1 cellular context compared by ENCODE assay signal in genomic region chr7:2863461-2864066, GRCh38.
TF ChIP-seq lines count a peak whose summit lies in the region.

No MANE protein-coding gene starts in this region.

TF ChIP-seq in HepG2, 621 proteins besides CTCF, POLR2A, EP300 and RAD21 (continued from another document and continues in another):
- TF ChIP-seq TCF7L2 (IDR thresholded peaks at IDR 0.05; ENCODE audit: low read depth, low read length), result no peak
- TF ChIP-seq ETS1 (CRISPR knock-in tag; IDR thresholded peaks at IDR 0.05), result no peak
- TF ChIP-seq ZFP62 (CRISPR knock-in tag; IDR thresholded peaks at IDR 0.05), result no peak
- no peak for TF ChIP-seq ZNF205 (CRISPR knock-in tag; IDR thresholded peaks at IDR 0.05)
- peak; percentile 83 for TF ChIP-seq GATAD1 (CRISPR knock-in tag; IDR thresholded peaks at IDR 0.05)
- no peak for TF ChIP-seq HDAC6 (IDR thresholded peaks at IDR 0.05; ENCODE audit: low read depth, low read length)
- TF ChIP-seq ISX (CRISPR knock-in tag; conservative IDR thresholded peaks at IDR 0.05), result no peak
- no peak for TF ChIP-seq KLF16 (CRISPR knock-in tag; IDR thresholded peaks at IDR 0.05)
- TF ChIP-seq FOXJ3 (CRISPR knock-in tag; IDR thresholded peaks at IDR 0.05; ENCODE audit: borderline replicate concordance), result no peak
- no peak for TF ChIP-seq SUZ12 (IDR thresholded peaks at IDR 0.05; ENCODE audit: low read depth, low read length)
- no peak for TF ChIP-seq ZNF567 (CRISPR knock-in tag; IDR thresholded peaks at IDR 0.05; ENCODE audit: borderline replicate concordance)
- no peak for TF ChIP-seq ZIK1 (CRISPR knock-in tag; IDR thresholded peaks at IDR 0.05; ENCODE audit: borderline replicate concordance, low read depth)
- no peak for TF ChIP-seq ATF1 (CRISPR knock-in tag; IDR thresholded peaks at IDR 0.05)
- TF ChIP-seq ZNF24 (IDR thresholded peaks at IDR 0.05), result no peak
- TF ChIP-seq ZBED4 (CRISPR knock-in tag; IDR thresholded peaks at IDR 0.05; ENCODE audit: borderline replicate concordance), result no peak
- TF ChIP-seq ATF3 (CRISPR knock-in tag; IDR thresholded peaks at IDR 0.05), result peak; percentile 82
- TF ChIP-seq FOXK2 (IDR thresholded peaks at IDR 0.05), result no peak
- no peak; the same call in 1 of the 2 replicates for TF ChIP-seq CBFB (CRISPR knock-in tag; IDR thresholded peaks at IDR 0.05)
- no peak for TF ChIP-seq HNRNPL (IDR thresholded peaks at IDR 0.05; ENCODE audit: low read depth, low read length)
- TF ChIP-seq SETDB1 (CRISPR knock-in tag; IDR thresholded peaks at IDR 0.05; ENCODE audit: borderline replicate concordance), result no peak
- TF ChIP-seq TAF15 (IDR thresholded peaks at IDR 0.05; ENCODE audit: low read depth, low read length, poor library complexity, severe bottlenecking), result no peak
- TF ChIP-seq ARHGAP35 (CRISPR knock-in tag; IDR thresholded peaks at IDR 0.05; ENCODE audit: borderline replicate concordance), result no peak
- no peak for TF ChIP-seq TSC22D2 (CRISPR knock-in tag; IDR thresholded peaks at IDR 0.05; ENCODE audit: borderline replicate concordance)
- TF ChIP-seq SALL1 (CRISPR knock-in tag; IDR thresholded peaks at IDR 0.05), result peak; percentile 80
- no peak for TF ChIP-seq MAZ (IDR thresholded peaks at IDR 0.05; ENCODE audit: borderline replicate concordance, low read depth, low read length)
- peak; percentile 69 for TF ChIP-seq MAZ (CRISPR knock-in tag; IDR thresholded peaks at IDR 0.05; ENCODE audit: low read depth)
- no peak for TF ChIP-seq KIAA2018 (CRISPR knock-in tag; IDR thresholded peaks at IDR 0.05; ENCODE audit: borderline replicate concordance)
- TF ChIP-seq ZBTB46 (CRISPR knock-in tag; IDR thresholded peaks at IDR 0.05; ENCODE audit: borderline replicate concordance), result no peak
- no peak for TF ChIP-seq HOXA9 (CRISPR knock-in tag; IDR thresholded peaks at IDR 0.05; ENCODE audit: borderline replicate concordance)
- TF ChIP-seq BRF2 (CRISPR knock-in tag; IDR thresholded peaks at IDR 0.05), result no peak
- TF ChIP-seq SMARCC2 (IDR thresholded peaks at IDR 0.05), result no peak
- TF ChIP-seq ZGPAT (CRISPR knock-in tag; IDR thresholded peaks at IDR 0.05), result peak; percentile 55; the same call in 1 of the 2 replicates
- no peak for TF ChIP-seq HNF4G (IDR thresholded peaks at IDR 0.05; ENCODE audit: borderline replicate concordance, low read depth, low read length)
- TF ChIP-seq HNF4G (CRISPR knock-in tag; IDR thresholded peaks at IDR 0.05; ENCODE audit: borderline replicate concordance, low read depth), result no peak
- no peak for TF ChIP-seq CHD2 (IDR thresholded peaks at IDR 0.05; ENCODE audit: low read depth, low read length)
- 0 out of 2 replicates have a peak, but pooled peaks have one; percentile 51 for TF ChIP-seq AKNA (CRISPR knock-in tag; IDR thresholded peaks at IDR 0.05; ENCODE audit: borderline replicate concordance)
- TF ChIP-seq XBP1 (CRISPR knock-in tag; IDR thresholded peaks at IDR 0.05), result no peak
- no peak for TF ChIP-seq FOXP1 (IDR thresholded peaks at IDR 0.05)
- peak; percentile 12; the same call in 1 of the 2 replicates for TF ChIP-seq FOXP1 (CRISPR knock-in tag; IDR thresholded peaks at IDR 0.05)
